8 cellular contexts compared by ENCODE assay signal in the genomic region with DNA sequence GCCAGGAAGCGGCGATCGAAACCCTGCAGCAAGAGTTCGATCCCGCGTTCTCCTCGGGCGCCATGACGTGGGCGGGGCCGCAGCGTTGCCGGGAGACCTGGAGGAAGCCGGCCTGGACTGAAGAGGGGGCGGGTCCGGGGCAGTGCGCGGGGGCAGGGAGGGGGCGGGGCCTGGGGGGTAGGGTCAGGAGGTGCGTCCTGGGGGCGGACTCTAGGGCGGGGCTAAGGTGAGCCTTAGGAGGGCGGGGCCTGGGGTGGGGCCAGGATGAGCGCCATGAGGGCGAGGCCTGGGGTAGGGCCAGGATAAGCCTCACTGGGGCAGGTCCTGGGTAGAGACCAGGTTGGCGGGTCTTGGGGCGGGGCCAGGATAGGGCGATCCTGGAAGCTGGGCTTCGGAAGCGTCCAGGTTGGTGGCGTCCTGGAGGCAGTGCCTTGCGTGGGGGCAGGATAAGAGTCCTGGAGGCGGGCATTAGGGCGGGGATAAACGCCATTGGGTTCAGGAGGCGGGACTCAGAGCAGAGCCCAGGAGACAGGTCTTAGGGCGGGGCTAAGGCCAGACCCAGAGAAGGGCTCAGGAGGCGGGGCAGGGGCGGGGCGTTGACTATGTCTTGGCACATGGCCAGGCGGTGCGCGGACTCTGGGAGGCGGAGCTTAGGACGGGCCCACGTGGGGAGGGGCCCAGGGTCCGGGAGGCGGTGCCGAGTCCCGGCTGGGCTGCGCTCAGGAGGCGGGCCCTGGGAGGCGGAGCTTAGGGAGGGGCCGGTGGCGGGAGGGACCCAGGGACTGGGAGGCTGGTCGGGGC. TPM values are rescaled to one million over a fixed set of nuclear protein-coding genes. Genes with fewer than 3 reads are reported as not detected.
DNase-seq lines count a peak whose midpoint lies in the region; ATAC-seq and TF ChIP-seq lines count a peak whose summit lies in the region.
"Not testable (repeated sequence)": the region's sequence is repeated elsewhere in the genome, so short reads cannot be mapped to it uniquely, and the experiment has no call there.

No MANE protein-coding gene starts in this region.

- peak; percentile 93 for DNase-seq in GM10266 (ENCODE audit: extremely low spot score)
- DNase-seq in NCI-H187 (lab: John Stamatoyannopoulos, UW): peak; percentile 91
- peak; percentile 96 to 100 (median 99) for DNase-seq in T-helper 17 cell
- DNase-seq in amniotic stem cell (lab: John Stamatoyannopoulos, UW): peak; percentile 82
- peak; percentile 97 to 100 (median 98) for DNase-seq in heart left ventricle
- peak; percentile 99 for DNase-seq in thyroid gland

- H3K4me3 ChIP-seq in heart left ventricle (peak overlapping the region; percentile 73 to 97 (median 82)), parathyroid adenoma (ENCODE audit: low read depth, low read length) (peak overlapping the region; percentile 79), thyroid gland (replicated peaks in 1 of 3) (peak overlapping the region; percentile 37 to 77 (median 74))

- not testable (repeated sequence) for H3K36me3 Mint-ChIP-seq in T-helper 17 cell (ENCODE audit: low read depth)

- H3K27ac ChIP-seq in heart left ventricle (peak overlapping the region; percentile 9 to 86 (median 75)), parathyroid adenoma (peak overlapping the region; percentile 87), thyroid gland (peak overlapping the region; percentile 48 to 81 (median 80))

- peak overlapping the region; percentile 34 for H3K27ac Mint-ChIP-seq in T-helper 17 cell

- H3K9ac ChIP-seq in parathyroid adenoma: peak overlapping the region; percentile 67

- not testable (repeated sequence) for H3K9me3 ChIP-seq in T-helper 17 cell (ENCODE audit: control insufficient read depth, low read length, poor library complexity, severe bottlenecking); heart left ventricle; parathyroid adenoma (ENCODE audit: control insufficient read depth, low read length); thyroid gland

- WGBS in heart left ventricle, 4 donors: 1 to 2% (median 1%) methylated on average over 11 to 56 of the region's 56 CpGs
- 0% methylated on average over 18 to 35 of the region's 56 CpGs for WGBS in thyroid gland, 2 donors

- H3K4me2 ChIP-seq in parathyroid adenoma (ENCODE audit: low read length): peak overlapping the region; percentile 88

- TF ChIP-seq CTCF in GM10266 (IDR thresholded peaks at IDR 0.05; ENCODE audit: control insufficient read depth, insufficient read depth, low read depth, missing control alignments); heart left ventricle (IDR thresholded peaks at IDR 0.05); parathyroid adenoma (IDR thresholded peaks at IDR 0.05); thyroid gland (IDR thresholded peaks at IDR 0.05): not testable (repeated sequence)

- H3K27me3 ChIP-seq in heart left ventricle; parathyroid adenoma (ENCODE audit: control insufficient read depth, insufficient read depth, low read length); thyroid gland: not testable (repeated sequence)

- H2AFZ ChIP-seq in parathyroid adenoma: peak overlapping the region; percentile 89

- H3K36me3 ChIP-seq in heart left ventricle; parathyroid adenoma (ENCODE audit: control insufficient read depth, insufficient read depth, low read length); thyroid gland: not testable (repeated sequence)

- peak overlapping the region; percentile 91 for H3K4me3 Mint-ChIP-seq in T-helper 17 cell

- intact Hi-C loops in heart left ventricle (cut with DNase I): loop anchor here in 1 of 10 donors (5.0 kb wide), 1 partner anchor 211 kb away; the partner anchor contains the start of gene FOXJ2
- intact Hi-C loops in thyroid gland (cut with DNase I): not testable (repeated sequence)

- H3K4me1 Mint-ChIP-seq in T-helper 17 cell: not testable (repeated sequence)

- H3K79me2 ChIP-seq in parathyroid adenoma: not testable (repeated sequence)

- not testable (repeated sequence) for H3K4me1 ChIP-seq in heart left ventricle, parathyroid adenoma, thyroid gland

- H3K27me3 Mint-ChIP-seq in T-helper 17 cell: not testable (repeated sequence)

- ATAC-seq in HG02840 (IDR thresholded peaks at IDR 0.05; ENCODE audit: low FRiP score, unreplicated experiment): peak; percentile 67
- ATAC-seq in T-helper 17 cell: peak; percentile 97
- peak; percentile 100 for ATAC-seq in heart left ventricle

- not testable (repeated sequence) for TF ChIP-seq POLR2A in heart left ventricle (IDR thresholded peaks at IDR 0.05)
- peak in 1 of 2 donors; percentile 69 for TF ChIP-seq POLR2A in thyroid gland (IDR thresholded peaks at IDR 0.05)

RNA-seq across cellular contexts. Expression of gene FAM90A1, which starts 15.7 kb away (rescaled TPM):
- under 1 TPM in 1 of 2 donors, not detected in 1; 0.65 TPM for total RNA-seq in T-helper 17 cell
- total RNA-seq in heart left ventricle: under 1 TPM in 5 of 9 donors, not detected in 4; 0.09 to 0.20 (median 0.16) TPM
- under 1 TPM; 0.03 to 0.19 TPM for polyA plus RNA-seq in heart left ventricle
- total RNA-seq in thyroid gland: under 1 TPM in 1 of 4 donors, not detected in 3; 0.39 TPM

Comparison
In these comparisons a context has a peak if more than half of its experiments do, and no peak if none do; other contexts are left out.
1. Peak in every context shown above with its lines: DNase-seq, ATAC-seq, H3K4me3 ChIP-seq and H3K27ac ChIP-seq.